Comparison of ENCODE assay signal across 1 cellular context in the genomic region with DNA sequence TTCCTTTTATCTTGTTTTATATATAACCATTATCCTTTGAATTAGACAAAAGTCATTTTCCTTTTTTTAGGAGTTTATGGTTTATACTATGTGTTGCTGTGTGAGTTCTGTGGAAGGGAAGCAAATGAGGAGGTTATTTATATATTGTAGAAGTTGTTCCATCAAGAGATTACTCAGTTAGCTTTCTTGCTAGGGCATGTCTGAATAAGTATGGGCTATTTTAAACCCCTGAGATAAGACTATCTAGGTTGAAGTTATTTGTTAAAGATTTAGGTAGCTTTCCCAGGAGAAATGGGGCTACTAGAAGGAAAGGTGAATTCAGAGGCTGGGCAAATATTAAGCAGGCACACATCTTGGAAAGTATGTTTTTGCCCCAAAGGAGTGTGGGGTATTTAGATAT.
TF ChIP-seq lines count a peak whose summit lies in the region.

No MANE protein-coding gene starts in this region.

TF ChIP-seq in IMR-90, 13 proteins besides CTCF, POLR2A, EP300 and RAD21:
- TF ChIP-seq CEBPB (IDR thresholded peaks at IDR 0.05; ENCODE audit: low read depth, low read length) (no peak), SMC3 (IDR thresholded peaks at IDR 0.05; ENCODE audit: low read depth, low read length) (no peak)
